Comparison of ENCODE assay signal across 22 cellular contexts in the genomic region with DNA sequence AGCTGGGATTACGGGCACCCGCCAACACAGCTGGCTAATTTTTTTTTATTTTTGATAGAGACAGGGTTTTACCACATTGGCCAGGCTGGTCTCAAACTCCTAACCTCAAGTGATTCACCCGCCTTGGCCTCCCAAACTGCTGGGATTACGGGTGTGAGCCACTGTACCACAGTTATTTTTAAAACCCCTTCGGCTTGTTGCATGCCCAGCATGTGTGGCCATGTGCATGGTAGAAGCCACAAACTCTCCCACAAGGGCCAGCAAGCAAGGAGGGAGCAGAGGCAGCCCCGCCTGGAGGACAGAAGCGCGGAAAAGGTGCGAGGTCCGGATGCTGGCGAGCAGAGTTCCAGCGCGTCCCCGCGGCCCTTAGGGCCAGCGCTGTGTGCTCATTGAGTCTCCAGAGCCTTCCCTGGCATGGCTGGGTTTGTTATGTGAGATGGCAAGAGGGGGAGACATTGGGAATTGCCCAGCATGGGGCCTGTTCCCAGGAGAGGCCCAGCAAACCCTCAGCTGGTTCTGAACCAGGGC. TPM values are rescaled to one million over a fixed set of nuclear protein-coding genes. Genes with fewer than 3 reads are reported as not detected.
A peak's percentile ranks its signal among the peaks of the same experiment; 100 is the strongest.
DNase-seq lines count a peak whose midpoint lies in the region; ATAC-seq, FAIRE-seq and TF ChIP-seq lines count a peak whose summit lies in the region.
"Had no signal": no experiment of that assay in that cellular context is flagged by ENCODE, and none has a peak within 500 bp of the region (broad histone marks: within the 10 kb centered on the region; RNA-seq: fewer than 3 reads in every experiment).

No MANE protein-coding gene starts in this region.

- H2AFZ ChIP-seq in K562 (ENCODE audit: low read depth, low read length) = no peak overlapping the region

- ATAC-seq in K562 = no peak
- no peak for ATAC-seq in HG03565 (IDR thresholded peaks at IDR 0.05; ENCODE audit: unreplicated experiment)
- ATAC-seq: GM12878, HepG2 had no signal

- 98% methylated on average over 5 of the region's 16 CpGs for WGBS in K562 (ENCODE audit: insufficient coverage, low coverage, missing lambda C conversion rate)

- peaks cover 0 to 5% (median 0%) of the 10 kb centered on the region in 11 experiments; a peak in 2 of 22 replicates for H3K27me3 ChIP-seq in BLaER1 treated with 17β-estradiol and CSF1 and Interleukin-3, amounts not matched to agents 10 nM and 100 nM
- H3K27me3 ChIP-seq in K562 (ENCODE audit: control insufficient read depth in 2 of 2, insufficient read depth in 2 of 2, low read length in 2 of 2) (no peaks in the 10 kb centered on the region), colonic mucosa (no peaks in the 10 kb centered on the region), SJCRH30 (no peaks in the 10 kb centered on the region)

- FAIRE-seq in K562 (lab: Jason Lieb, UNC) = no peak
- FAIRE-seq: GM12878, H1, HepG2 had no signal

- H3K4me1 ChIP-seq in BLaER1 treated with 17β-estradiol and CSF1 and Interleukin-3, amounts not matched to agents 10 nM and 100 nM = peaks cover 16 to 66% (median 60%) of the 10 kb centered on the region in 10 experiments
- H3K4me1 ChIP-seq in HEK293 (ENCODE audit: control insufficient read depth, insufficient read depth, low read length) (no peaks in the 10 kb centered on the region), K562 (replicated peaks in 1 of 2; ENCODE audit: control insufficient read depth in 2 of 2, insufficient read depth in 2 of 2, low read length in 2 of 2) (peaks cover 0 to 19% of the 10 kb centered on the region in 2 experiments; a peak in 2 of 5 replicates), colonic mucosa (no peaks in the 10 kb centered on the region), SJCRH30 (no peaks in the 10 kb centered on the region)

- peaks cover 0 to 94% (median 63%) of the 10 kb centered on the region in 11 experiments; a peak in 18 of 22 replicates for H4K20me1 ChIP-seq in BLaER1 treated with 17β-estradiol and CSF1 and Interleukin-3, amounts not matched to agents 10 nM and 100 nM
- no peaks in the 10 kb centered on the region for H4K20me1 ChIP-seq in K562 (replicated peaks; ENCODE audit: control insufficient read depth, insufficient read depth, low read length)

- peaks cover 59 to 91% (median 84%) of the 10 kb centered on the region in 11 experiments for H3K36me3 ChIP-seq in BLaER1 treated with 17β-estradiol and CSF1 and Interleukin-3, amounts not matched to agents 10 nM and 100 nM
- H3K36me3 ChIP-seq in HEK293 (ENCODE audit: control insufficient read depth in 2 of 2, insufficient read depth in 1 of 2, low read length in 2 of 2) (peaks cover 34 to 95% of the 10 kb centered on the region in 2 experiments), K562 (ENCODE audit: control insufficient read depth, insufficient read depth, low read length) (peaks cover 90% of the 10 kb centered on the region; the same call in 2 of the 3 replicates), colonic mucosa (no peaks in the 10 kb centered on the region), SJCRH30 (peaks cover 78% of the 10 kb centered on the region)

- TF ChIP-seq CTCF in HEK293 (tag by site-specific recombination; IDR thresholded peaks at IDR 0.05) = no peak
- no peak for TF ChIP-seq CTCF in K562 (IDR thresholded peaks at IDR 0.05 in 2 of 3, conservative IDR thresholded peaks at IDR 0.05 in 1 of 3; ENCODE audit: insufficient read depth in 2 of 3, low read depth in 1 of 3, low read length in 3 of 3)
- TF ChIP-seq CTCF in colonic mucosa (IDR thresholded peaks at IDR 0.05) = no peak

- no peak for TF ChIP-seq RAD21 in K562 (CRISPR knock-in tag; conservative IDR thresholded peaks at IDR 0.05 in 1 of 2, IDR thresholded peaks at IDR 0.05 in 1 of 2)

- H3K9me1 ChIP-seq in K562 (ENCODE audit: control insufficient read depth, insufficient read depth, low read length) = peaks cover 3% of the 10 kb centered on the region

- H3K27ac ChIP-seq in BLaER1 treated with 17β-estradiol and CSF1 and Interleukin-3, amounts not matched to agents 10 nM and 100 nM = peak overlapping the region in 3 of 11 experiments; percentile 8 to 48 (median 13); a peak in 5 of 22 replicates
- H3K27ac ChIP-seq in HEK293 (ENCODE audit: extremely low read depth, low read depth, low read length) (no peak overlapping the region), K562 (ENCODE audit: extremely low read depth, low read depth, low read length) (no peak overlapping the region), colonic mucosa (no peak overlapping the region), SJCRH30 (no peak overlapping the region)

- TF ChIP-seq POLR2A in K562 (conservative IDR thresholded peaks at IDR 0.05) = no peak

- no peaks in the 10 kb centered on the region for H3K9me3 ChIP-seq in BLaER1 treated with 17β-estradiol and CSF1 and Interleukin-3, amounts not matched to agents 10 nM and 100 nM (replicated peaks in 1 of 11)
- H3K9me3 ChIP-seq in HEK293 (ENCODE audit: control insufficient read depth, insufficient read depth, low read depth, low read length) (no peaks in the 10 kb centered on the region), K562 (replicated peaks; ENCODE audit: control insufficient read depth, insufficient read depth, low read depth, low read length) (no peaks in the 10 kb centered on the region), colonic mucosa (no peaks in the 10 kb centered on the region), SJCRH30 (replicated peaks) (no peaks in the 10 kb centered on the region)
- H3K9me3 ChIP-seq: SK-N-SH had no signal

- H3K79me2 ChIP-seq in K562 (ENCODE audit: control insufficient read depth, insufficient read depth, low read length) = no peaks in the 10 kb centered on the region

- CTCF ChIA-PET in HEK293 (lab: Yijun Ruan, JAX) = interaction anchor here (0.9 kb wide), 1 partner anchor 21 kb away, joined by 7 read pairs; a partner anchor contains a TSS
- CTCF ChIA-PET in K562 (lab: Yijun Ruan, JAX; ENCODE audit: low intra/inter-chr PET ratio) = no interaction called here

- no peak overlapping the region for H3K4me3 ChIP-seq in BLaER1 treated with 17β-estradiol and CSF1 and Interleukin-3, amounts not matched to agents 10 nM and 100 nM
- H3K4me3 ChIP-seq in HEK293 (ENCODE audit: low read depth, low read length) = no peak overlapping the region
- H3K4me3 ChIP-seq in K562 = no peak overlapping the region
- H3K4me3 ChIP-seq in colonic mucosa = no peak overlapping the region
- no peak overlapping the region for H3K4me3 ChIP-seq in SJCRH30
- H3K4me3 ChIP-seq: GM12878 had no signal

- POLR2A ChIA-PET in HEK293 (lab: Yijun Ruan, JAX) (interaction anchor here (1.4 kb wide), 1 partner anchor 15 kb away, joined by 5 read pairs; a partner anchor contains a TSS), K562 (lab: Yijun Ruan, JAX) (interaction anchor here (1.6 kb wide), 1 partner anchor 13 kb away, joined by 3 read pairs; no protein-coding TSS in a partner anchor)

- in situ Hi-C loops in K562 (cut with MboI) = no loop called here

- no TSS peak for BruUV-seq in K562 (replicated peaks; lab: Mats Ljungman, UMichigan)

- DNase-seq in K562 (ENCODE audit: extremely low read depth in 1 of 4, low spot score in 3 of 4) (no peak), myocyte (ENCODE audit: low read depth) (peak; percentile 81), colonic mucosa (no peak), SJCRH30 (no peak)
- DNase-seq in stimulated activated naive CD4-positive, alpha-beta T cell treated with Interleukin-2 at 50 U/mL for 16 hours (lab: John Stamatoyannopoulos, UW) = no peak
- DNase-seq: CD8-positive, alpha-beta memory T cell; DMS 273 treated with DMSO at 0.1 percent for 48 hours; DMS79; GDM1; HCEC 1CT; Kasumi-1; NCI-H2029; NCI-H526 treated with DMSO at 0.1 percent for 48 hours; RPMI8226; SIG-M5; SK-N-SH had no signal

- H3K4me2 ChIP-seq in BLaER1 treated with 17β-estradiol and CSF1 and Interleukin-3, amounts not matched to agents 10 nM and 100 nM = peak overlapping the region in 9 of 11 experiments; percentile 1 to 94 (median 74); a peak in 12 of 22 replicates
- H3K4me2 ChIP-seq in K562 (ENCODE audit: insufficient read depth, low read length) = no peak overlapping the region
- H3K4me2 ChIP-seq: SK-N-SH had no signal

- H3K9ac ChIP-seq in BLaER1 treated with 17β-estradiol and CSF1 and Interleukin-3, amounts not matched to agents 10 nM and 100 nM = peak overlapping the region in 6 of 11 experiments; percentile 7 to 37 (median 32); a peak in 3 of 22 replicates
- H3K9ac ChIP-seq in K562 (ENCODE audit: insufficient read depth in 1 of 2, low read depth in 2 of 2, low read length in 2 of 2) = no peak overlapping the region
- no peak overlapping the region for H3K9ac ChIP-seq in colonic mucosa (ENCODE audit: low read depth in 2 of 2, low read length in 2 of 2)
- H3K9ac ChIP-seq: SK-N-SH had no signal

- intact Hi-C loops in K562 (cut with micrococcal nuclease) = no loop called here
- intact Hi-C loops in colonic mucosa (cut with DNase I) = no loop called here

- TF ChIP-seq EP300 in K562 (IDR thresholded peaks at IDR 0.05; ENCODE audit: low read length) = no peak

RNA-seq across cellular contexts. Expression of a gene that starts 12.9 kb away (rescaled TPM):
- total RNA-seq in K562 (2011; cell fraction: chromatin; rRNA removed; ENCODE audit: low replicate concordance) = 161 and 433 TPM in 2 replicates
- 163 and 178 TPM in 2 replicates for total RNA-seq in K562 (2011; cell fraction: nucleolus; rRNA removed)
- total RNA-seq in K562 (2011; cell fraction: nucleoplasm; rRNA removed) = 128 and 148 TPM in 2 replicates
- total RNA-seq in K562 (2014; rRNA removed) (255 and 325 TPM in 2 replicates), K562 (2014; rRNA removed; fragmentation: Illumina TruSeq; extraction: Trizol) (43.6 and 58.2 TPM in 2 replicates), K562 (2015; rRNA removed; fragmentation: Illumina TruSeq; extraction: Trizol) (97.6 and 106 TPM in 2 replicates), K562 (2021) (193 and 203 TPM in 2 replicates), myocyte (102 and 142 TPM in 2 replicates), colonic mucosa (100 to 1,000 TPM in 1 of 2 donors, 10 to 100 TPM in 1; 45.5 to 139 TPM)
- polyA plus RNA-seq in K562 (2011; rRNA removed) (96.1 and 122 TPM in 2 replicates), K562 (2014; fragmentation: Illumina TruSeq; extraction: Trizol) (77.3 and 106 TPM in 2 replicates), K562 (2014; fragmentation: Nextera tagmentation; extraction: Ambion mirVana) (1 to 10 TPM; 1.3 to 2.0 TPM), K562 (2014; rRNA removed) (174 and 181 TPM in 2 replicates)
- 93.4 and 185 TPM in 2 replicates for polyA plus RNA-seq in K562 (2011; cell fraction: cytosol; rRNA removed)
- polyA plus RNA-seq in K562 (2011; cell fraction: nucleus; rRNA removed) = 299 and 377 TPM in 2 replicates
- polyA plus RNA-seq in K562 (2012) = 128 and 152 TPM in 2 replicates
- polyA minus RNA-seq in K562 (2011; rRNA and poly(A)+ RNA removed) = 65.6 and 91.6 TPM in 2 replicates
- polyA minus RNA-seq in K562 (2011; cell fraction: cytosol; rRNA and poly(A)+ RNA removed) = 90.0 and 90.6 TPM in 2 replicates
- 35.1 and 68.2 TPM in 2 replicates for polyA minus RNA-seq in K562 (2011; cell fraction: nucleus; rRNA and poly(A)+ RNA removed)
- 63.3 TPM for polyA plus RNA-seq in myocyte (2012)
- 114 and 119 TPM in 2 replicates for total RNA-seq in SJCRH30 (2014; rRNA removed; shearing (Covaris generic))

RNA-seq across cellular contexts. Expression of a gene that starts 15.1 kb away (rescaled TPM):
- total RNA-seq in K562 (2011; cell fraction: chromatin; rRNA removed; ENCODE audit: low replicate concordance) = 53.5 and 114 TPM in 2 replicates
- 73.2 and 78.7 TPM in 2 replicates for total RNA-seq in K562 (2011; cell fraction: nucleolus; rRNA removed)
- 57.0 and 59.8 TPM in 2 replicates for total RNA-seq in K562 (2011; cell fraction: nucleoplasm; rRNA removed)
- total RNA-seq in K562 (2014; rRNA removed) (73.2 and 106 TPM in 2 replicates), K562 (2014; rRNA removed; fragmentation: Illumina TruSeq; extraction: Trizol) (16.2 and 18.1 TPM in 2 replicates), K562 (2015; rRNA removed; fragmentation: Illumina TruSeq; extraction: Trizol) (49.9 and 50.8 TPM in 2 replicates), K562 (2021) (106 and 110 TPM in 2 replicates), myocyte (82.5 and 99.4 TPM in 2 replicates), colonic mucosa (10 to 100 TPM; 46.5 to 80.6 TPM)
- polyA plus RNA-seq in K562 (2011; rRNA removed) (44.5 and 67.3 TPM in 2 replicates), K562 (2014; fragmentation: Illumina TruSeq; extraction: Trizol) (72.3 and 101 TPM in 2 replicates), K562 (2014; fragmentation: Nextera tagmentation; extraction: Ambion mirVana) (1 to 10 TPM; 1.4 to 4.8 TPM), K562 (2014; rRNA removed) (87.3 and 89.9 TPM in 2 replicates)
- polyA plus RNA-seq in K562 (2011; cell fraction: cytosol; rRNA removed) = 73.0 and 146 TPM in 2 replicates
- 65.8 and 104 TPM in 2 replicates for polyA plus RNA-seq in K562 (2011; cell fraction: nucleus; rRNA removed)
- polyA plus RNA-seq in K562 (2012) = 77.3 and 87.1 TPM in 2 replicates
- 10.3 and 19.1 TPM in 2 replicates for polyA minus RNA-seq in K562 (2011; rRNA and poly(A)+ RNA removed)
- 38.4 and 40.7 TPM in 2 replicates for polyA minus RNA-seq in K562 (2011; cell fraction: cytosol; rRNA and poly(A)+ RNA removed)
- 17.5 and 20.0 TPM in 2 replicates for polyA minus RNA-seq in K562 (2011; cell fraction: nucleus; rRNA and poly(A)+ RNA removed)
- polyA plus RNA-seq in myocyte (2012) = 88.8 TPM
- total RNA-seq in SJCRH30 (2014; rRNA removed; shearing (Covaris generic)) = 102 and 103 TPM in 2 replicates

RNA-seq across cellular contexts. Expression of a gene that starts 21.4 kb away (rescaled TPM):
- 3.7 and 5.4 TPM in 2 replicates for total RNA-seq in K562 (2011; cell fraction: chromatin; rRNA removed; ENCODE audit: low replicate concordance)
- total RNA-seq in K562 (2011; cell fraction: nucleolus; rRNA removed) = 2.8 and 2.9 TPM in 2 replicates
- total RNA-seq in K562 (2011; cell fraction: nucleoplasm; rRNA removed) = 3.2 and 4.7 TPM in 2 replicates
- total RNA-seq in K562 (2014; rRNA removed) (1.2 and 1.5 TPM in 2 replicates), K562 (2014; rRNA removed; fragmentation: Illumina TruSeq; extraction: Trizol) (1.0 and 1.4 TPM in 2 replicates), K562 (2015; rRNA removed; fragmentation: Illumina TruSeq; extraction: Trizol) (1.1 and 1.3 TPM in 2 replicates), K562 (2021) (1.3 and 1.8 TPM in 2 replicates), myocyte (6.5 and 6.8 TPM in 2 replicates), colonic mucosa (1 to 10 TPM; 3.0 to 5.1 TPM)
- polyA plus RNA-seq in K562 (2011; rRNA removed) (1.3 and 1.5 TPM in 2 replicates), K562 (2014; fragmentation: Illumina TruSeq; extraction: Trizol) (0.89 and 1.0 TPM in 2 replicates), K562 (2014; fragmentation: Nextera tagmentation; extraction: Ambion mirVana) (under 1 TPM; 0.07 to 0.31 TPM), K562 (2014; rRNA removed) (1.1 and 1.4 TPM in 2 replicates)
- polyA plus RNA-seq in K562 (2011; cell fraction: cytosol; rRNA removed) = 0.78 and 1.0 TPM in 2 replicates
- polyA plus RNA-seq in K562 (2011; cell fraction: nucleus; rRNA removed) = 1.5 and 2.0 TPM in 2 replicates
- 0.64 and 1.4 TPM in 2 replicates for polyA plus RNA-seq in K562 (2012)
- polyA minus RNA-seq in K562 (2011; rRNA and poly(A)+ RNA removed) = 2.5 and 3.2 TPM in 2 replicates
- 0.64 and 1.5 TPM in 2 replicates for polyA minus RNA-seq in K562 (2011; cell fraction: cytosol; rRNA and poly(A)+ RNA removed)
- polyA minus RNA-seq in K562 (2011; cell fraction: nucleus; rRNA and poly(A)+ RNA removed) = 0.81 and 1.3 TPM in 2 replicates
- polyA plus RNA-seq in myocyte (2012) = 3.7 TPM
- 1.3 and 1.6 TPM in 2 replicates for total RNA-seq in SJCRH30 (2014; rRNA removed; shearing (Covaris generic))

RNA-seq across cellular contexts. Expression of a gene that starts 43.1 kb away (rescaled TPM):
- 9.7 and 21.8 TPM in 2 replicates for total RNA-seq in K562 (2011; cell fraction: chromatin; rRNA removed; ENCODE audit: low replicate concordance)
- total RNA-seq in K562 (2011; cell fraction: nucleolus; rRNA removed) = 3.2 and 3.6 TPM in 2 replicates
- 4.7 and 5.1 TPM in 2 replicates for total RNA-seq in K562 (2011; cell fraction: nucleoplasm; rRNA removed)
- 2.0 TPM in 2 replicates for total RNA-seq in K562 (2014; rRNA removed)
- total RNA-seq in K562 (2014; rRNA removed; fragmentation: Illumina TruSeq; extraction: Trizol) = 6.0 and 6.8 TPM in 2 replicates
- total RNA-seq in K562 (2015; rRNA removed; fragmentation: Illumina TruSeq; extraction: Trizol) = 3.2 and 3.6 TPM in 2 replicates
- total RNA-seq in K562 (2021) = 4.0 and 5.4 TPM in 2 replicates
- 6.7 and 7.5 TPM in 2 replicates for polyA plus RNA-seq in K562 (2011; rRNA removed)
- 1.5 and 3.4 TPM in 2 replicates for polyA plus RNA-seq in K562 (2011; cell fraction: cytosol; rRNA removed)
- polyA plus RNA-seq in K562 (2011; cell fraction: nucleus; rRNA removed) = 3.6 and 6.2 TPM in 2 replicates
- polyA plus RNA-seq in K562 (2012) = 2.5 and 3.1 TPM in 2 replicates
- polyA plus RNA-seq in K562 (2014; fragmentation: Illumina TruSeq; extraction: Trizol) = 4.6 and 5.4 TPM in 2 replicates
- 1 to 10 TPM; 4.4 to 6.1 TPM for polyA plus RNA-seq in K562 (2014; fragmentation: Nextera tagmentation; extraction: Ambion mirVana)
- polyA plus RNA-seq in K562 (2014; rRNA removed) = 3.0 and 3.4 TPM in 2 replicates
- polyA minus RNA-seq in K562 (2011; rRNA and poly(A)+ RNA removed) = 15.0 and 23.3 TPM in 2 replicates
- polyA minus RNA-seq in K562 (2011; cell fraction: cytosol; rRNA and poly(A)+ RNA removed) = 3.5 and 4.8 TPM in 2 replicates
- 1.6 and 6.4 TPM in 2 replicates for polyA minus RNA-seq in K562 (2011; cell fraction: nucleus; rRNA and poly(A)+ RNA removed)
- 25.2 and 29.1 TPM in 2 replicates for total RNA-seq in myocyte
- 4.5 TPM for polyA plus RNA-seq in myocyte (2012)
- total RNA-seq in colonic mucosa = 1 to 10 TPM; 3.2 to 5.5 TPM
- total RNA-seq in SJCRH30 (2014; rRNA removed; shearing (Covaris generic)) = 10.7 and 11.8 TPM in 2 replicates

RNA-seq across cellular contexts. Expression of a gene that starts 58.4 kb away (rescaled TPM):
- 117 and 251 TPM in 2 replicates for total RNA-seq in K562 (2011; cell fraction: chromatin; rRNA removed; ENCODE audit: low replicate concordance)
- 298 and 302 TPM in 2 replicates for total RNA-seq in K562 (2011; cell fraction: nucleolus; rRNA removed)
- 179 and 217 TPM in 2 replicates for total RNA-seq in K562 (2011; cell fraction: nucleoplasm; rRNA removed)
- total RNA-seq in K562 (2014; rRNA removed) = 161 and 172 TPM in 2 replicates
- 58.6 and 93.5 TPM in 2 replicates for total RNA-seq in K562 (2014; rRNA removed; fragmentation: Illumina TruSeq; extraction: Trizol)
- total RNA-seq in K562 (2015; rRNA removed; fragmentation: Illumina TruSeq; extraction: Trizol) = 87.1 and 91.3 TPM in 2 replicates
- 149 and 152 TPM in 2 replicates for total RNA-seq in K562 (2021)
- polyA plus RNA-seq in K562 (2011; rRNA removed) = 127 and 145 TPM in 2 replicates
- 193 and 267 TPM in 2 replicates for polyA plus RNA-seq in K562 (2011; cell fraction: cytosol; rRNA removed)
- 120 and 140 TPM in 2 replicates for polyA plus RNA-seq in K562 (2011; cell fraction: nucleus; rRNA removed)
- 107 and 221 TPM in 2 replicates for polyA plus RNA-seq in K562 (2012)
- polyA plus RNA-seq in K562 (2014; fragmentation: Illumina TruSeq; extraction: Trizol) = 215 and 268 TPM in 2 replicates
- polyA plus RNA-seq in K562 (2014; fragmentation: Nextera tagmentation; extraction: Ambion mirVana) = 1 to 10 TPM; 2.3 to 3.6 TPM
- 165 and 173 TPM in 2 replicates for polyA plus RNA-seq in K562 (2014; rRNA removed)
- polyA minus RNA-seq in K562 (2011; rRNA and poly(A)+ RNA removed) = 62.5 and 83.9 TPM in 2 replicates
- 76.8 and 77.8 TPM in 2 replicates for polyA minus RNA-seq in K562 (2011; cell fraction: cytosol; rRNA and poly(A)+ RNA removed)
- 36.1 and 44.7 TPM in 2 replicates for polyA minus RNA-seq in K562 (2011; cell fraction: nucleus; rRNA and poly(A)+ RNA removed)
- 35.5 and 41.8 TPM in 2 replicates for total RNA-seq in myocyte
- 44.2 TPM for polyA plus RNA-seq in myocyte (2012)
- total RNA-seq in colonic mucosa = 10 to 100 TPM; 14.8 to 34.3 TPM
- 18.7 and 19.5 TPM in 2 replicates for total RNA-seq in SJCRH30 (2014; rRNA removed; shearing (Covaris generic))

Comparison
In these comparisons a context has a peak if more than half of its experiments do, and no peak if none do; other contexts are left out.
1. H3K9ac ChIP-seq: peak in BLaER1 treated with 17β-estradiol and CSF1 and Interleukin-3, amounts not matched to agents 10 nM and 100 nM (6 of 11); none in K562 (0 of 2) and colonic mucosa (0 of 2).